In genomic region chr7:134693256-134693655, GRCh38 we compare ENCODE assay signal across 12 cellular contexts. TPM values are rescaled to one million over a fixed set of nuclear protein-coding genes. Genes with fewer than 3 reads are reported as not detected.
DNase-seq lines count a peak whose midpoint lies in the region; ATAC-seq, FAIRE-seq and TF ChIP-seq lines count a peak whose summit lies in the region.
"Had no signal": no experiment of that assay in that cellular context is flagged by ENCODE, and none has a peak within 500 bp of the region (broad histone marks: within the 10 kb centered on the region; RNA-seq: fewer than 3 reads in every experiment).

No MANE protein-coding gene starts in this region.

- H3T11ph ChIP-seq in H9 (ENCODE audit: low read length): no peak overlapping the region

- H2BK5ac ChIP-seq in IMR-90 (ENCODE audit: low read depth, low read length, poor library complexity, severe bottlenecking) (peak overlapping the region; percentile 56), H9 (ENCODE audit: insufficient read length, low read length) (no peak overlapping the region)

- H2BK120ac ChIP-seq in IMR-90 (ENCODE audit: low read depth, low read length) (peak overlapping the region; percentile 91), H9 (ENCODE audit: low read depth, low read length, poor library complexity, severe bottlenecking) (no peak overlapping the region)

- H4K8ac ChIP-seq in IMR-90 (ENCODE audit: low read depth in 2 of 2, low read length in 2 of 2) (peak overlapping the region; percentile 4 to 63; a peak in 1 of 4 replicates), H9 (replicated peaks; ENCODE audit: insufficient read length, low read depth, low read length) (no peak overlapping the region)

- H3K9me1 ChIP-seq in IMR-90 (ENCODE audit: insufficient read depth, low read length): peaks cover 16% of the 10 kb centered on the region

- no peak overlapping the region for H2AK9ac ChIP-seq in IMR-90 (replicated peaks; ENCODE audit: low read depth, low read length, poor library complexity)

- no peak for TF ChIP-seq CTCF in AG10803 (conservative IDR thresholded peaks at IDR 0.05; ENCODE audit: low read length)
- no peak for TF ChIP-seq CTCF in IMR-90 (conservative IDR thresholded peaks at IDR 0.05; ENCODE audit: low read depth, low read length)
- no peak for TF ChIP-seq CTCF in bronchial epithelial cell (IDR thresholded peaks at IDR 0.05; ENCODE audit: insufficient read depth, low read length, severe bottlenecking)
- no peak for TF ChIP-seq CTCF in osteoblast (IDR thresholded peaks at IDR 0.05; ENCODE audit: extremely low read depth, low read depth, low read length)
- no peak for TF ChIP-seq CTCF in PC-9 (conservative IDR thresholded peaks at IDR 0.05)
- no peak for TF ChIP-seq CTCF in H9 (conservative IDR thresholded peaks at IDR 0.05)

- no peaks in the 10 kb centered on the region for H4K20me1 ChIP-seq in IMR-90 (ENCODE audit: insufficient read depth, low read length)
- H4K20me1 ChIP-seq in osteoblast (ENCODE audit: insufficient read depth, low read length): no peaks in the 10 kb centered on the region
- no peaks in the 10 kb centered on the region for H4K20me1 ChIP-seq in PC-9 (ENCODE audit: insufficient read depth)
- H4K20me1 ChIP-seq in H9 (ENCODE audit: control insufficient read depth, insufficient read depth, insufficient read length): no peaks in the 10 kb centered on the region

- no peaks in the 10 kb centered on the region for H3F3A ChIP-seq in PC-9 (ENCODE audit: insufficient read depth, low read depth)

- CTCF ChIA-PET in IMR-90 (lab: Yijun Ruan, JAX): interaction anchor here (0.6 to 2.0 kb wide), 6 partner anchors 24 to 209 kb away, joined by 3 to 6 read pairs (median 4); no protein-coding TSS in a partner anchor
- CTCF ChIA-PET in PC-9 (lab: Charles Lee): interaction anchor here (0.9 kb wide), 1 partner anchor 59 kb away, joined by 3 read pairs; no protein-coding TSS in a partner anchor

- no peaks in the 10 kb centered on the region for H3K9me3 Mint-ChIP-seq in H9
- H3K9me3 Mint-ChIP-seq: immature natural killer cell had no signal

- peak overlapping the region; percentile 57; the same call in 1 of the 2 replicates for H2AK5ac ChIP-seq in IMR-90 (ENCODE audit: low read depth, low read length)
- H2AK5ac ChIP-seq in H9 (ENCODE audit: insufficient read length, low read length): no peak overlapping the region

- ATAC-seq in IMR-90 (ENCODE audit: low read depth): peak; percentile 79

- H3K23me2 ChIP-seq in H9 (ENCODE audit: insufficient read length, low read depth, low read length, poor library complexity, severe bottlenecking): no peaks in the 10 kb centered on the region

- peak overlapping the region; percentile 10; the same call in 1 of the 2 replicates for H3K18ac ChIP-seq in IMR-90 (ENCODE audit: low read depth, low read length)
- no peak overlapping the region for H3K18ac ChIP-seq in H9 (ENCODE audit: insufficient read length, low read depth, low read length)

- H3K4me2 ChIP-seq in IMR-90 (ENCODE audit: low read depth, low read length) (no peak overlapping the region), osteoblast (ENCODE audit: insufficient read depth, low read length) (peak overlapping the region; percentile 72), PC-9 (no peak overlapping the region), H9 (ENCODE audit: insufficient read depth, insufficient read length, low read length) (no peak overlapping the region)

- H3K27ac Mint-ChIP-seq in H9: no peak overlapping the region
- H3K27ac Mint-ChIP-seq: immature natural killer cell had no signal

- H3K4me3 ChIP-seq in AG10803 (ENCODE audit: low read length) (no peak overlapping the region), IMR-90 (ENCODE audit: insufficient read depth, low read depth, low read length) (no peak overlapping the region), bronchial epithelial cell (ENCODE audit: low read depth, low read length) (no peak overlapping the region), osteoblast (ENCODE audit: insufficient read depth, low read length) (peak overlapping the region; percentile 29), PC-9 (no peak overlapping the region)

- in situ Hi-C loops in IMR-90 (cut with MboI; ENCODE audit: low sequenced_read_pairs): loop anchor here (25.0 kb wide), 1 partner anchor 869 kb away; the partner anchor contains the start of gene NUP205

- H3K4me3 Mint-ChIP-seq in H9: no peak overlapping the region
- H3K4me3 Mint-ChIP-seq: immature natural killer cell had no signal

- 0 out of 2 replicates have a peak overlapping the region, but pooled peaks have one; percentile 89 for H3K14ac ChIP-seq in IMR-90 (replicated peaks; ENCODE audit: low read depth, low read length)
- no peak overlapping the region for H3K14ac ChIP-seq in H9 (ENCODE audit: insufficient read depth, low read length)

- H3K79me1 ChIP-seq in IMR-90 (ENCODE audit: low read depth in 1 of 2, low read length in 2 of 2): peaks cover 0 to 20% of the 10 kb centered on the region in 2 experiments; a peak in 3 of 4 replicates
- no peaks in the 10 kb centered on the region for H3K79me1 ChIP-seq in H9 (ENCODE audit: insufficient read depth, low read depth, low read length, poor library complexity, severe bottlenecking)

- peak overlapping the region; percentile 40; the same call in 1 of the 2 replicates for H4K5ac ChIP-seq in IMR-90 (ENCODE audit: low read depth, low read length)
- H4K5ac ChIP-seq in H9 (ENCODE audit: insufficient read length, low read depth, low read length): no peak overlapping the region

- BruUV-seq in IMR-90 (replicated peaks; lab: Mats Ljungman, UMichigan): no TSS peak
- no TSS peak for BruUV-seq in PC-9 (replicated peaks; lab: Mats Ljungman, UMichigan)

- no peak overlapping the region for H3K9ac ChIP-seq in IMR-90 (ENCODE audit: low read depth, low read length)
- H3K9ac ChIP-seq in H9 (ENCODE audit: extremely low read depth, insufficient read length, low read length): no peak overlapping the region

- peak overlapping the region; percentile 63 for H3K4ac ChIP-seq in IMR-90 (ENCODE audit: low read depth, low read length)
- H3K4ac ChIP-seq in H9 (ENCODE audit: low read depth, low read length): no peak overlapping the region

- dilution Hi-C loops in IMR-90 (cut with HindIII; ENCODE audit: low sequenced_read_pairs, unreplicated experiment): no loop called here

- H3K4me1 ChIP-seq in IMR-90 (ENCODE audit: control insufficient read depth, insufficient read depth, low read length) (peaks cover 32% of the 10 kb centered on the region), osteoblast (ENCODE audit: insufficient read depth, low read length) (peaks cover 70% of the 10 kb centered on the region), PC-9 (replicated peaks; ENCODE audit: insufficient read depth) (no peaks in the 10 kb centered on the region), H9 (ENCODE audit: insufficient read depth, low read length) (no peaks in the 10 kb centered on the region)

- H3K27me3 ChIP-seq in IMR-90 (ENCODE audit: control insufficient read depth, insufficient read depth, low read length) (no peaks in the 10 kb centered on the region), bronchial epithelial cell (ENCODE audit: control insufficient read depth, insufficient read depth, low read length) (no peaks in the 10 kb centered on the region), osteoblast (ENCODE audit: insufficient read depth, low read length) (no peaks in the 10 kb centered on the region), PC-9 (ENCODE audit: insufficient read depth, low read depth) (no peaks in the 10 kb centered on the region), H9 (ENCODE audit: insufficient read depth, low read length) (no peaks in the 10 kb centered on the region)

- WGBS in IMR-90 (ENCODE audit: extremely low coverage in 2 of 2, insufficient read length in 1 of 2), 2 experiments: no CpG with 5 or more reads among the region's 4 CpGs
- no CpG with 5 or more reads among the region's 4 CpGs for WGBS in H9 (ENCODE audit: extremely low coverage, insufficient read length, low lambda C conversion rate)

- intact Hi-C loops in IMR-90 (cut with micrococcal nuclease): loop anchor here (5.0 kb wide), 1 partner anchor 134 kb away; no protein-coding TSS in a partner anchor
- intact Hi-C loops in PC-9 (cut with micrococcal nuclease; ENCODE audit: unreplicated experiment): loop anchor here (2.0 kb wide), 1 partner anchor 60 kb away; no protein-coding TSS in a partner anchor

- H2BK20ac ChIP-seq in IMR-90 (ENCODE audit: low read depth, low read length): peak overlapping the region; percentile 78
- H2BK20ac ChIP-seq in H9 (ENCODE audit: low read depth, low read length, poor library complexity, severe bottlenecking): no peak overlapping the region

- H2AFZ ChIP-seq in IMR-90 (replicated peaks; ENCODE audit: low read length, poor library complexity): peak overlapping the region; percentile 58
- no peak overlapping the region for H2AFZ ChIP-seq in osteoblast (ENCODE audit: low read length)
- no peak overlapping the region for H2AFZ ChIP-seq in PC-9
- no peak overlapping the region for H2AFZ ChIP-seq in H9 (ENCODE audit: low read length)

- 0 out of 2 replicates have a peak overlapping the region, but pooled peaks have one; percentile 30 for H3K23ac ChIP-seq in IMR-90 (ENCODE audit: low read depth, low read length)
- H3K23ac ChIP-seq in H9 (ENCODE audit: insufficient read length, low read depth, low read length): no peak overlapping the region

- peak; percentile 15; the same call in 1 of the 2 replicates for TF ChIP-seq RAD21 in IMR-90 (IDR thresholded peaks at IDR 0.05; ENCODE audit: low read length)

- peak overlapping the region; percentile 56; the same call in 2 of the 3 replicates for H2BK15ac ChIP-seq in IMR-90 (ENCODE audit: low read depth, low read length)
- no peak overlapping the region for H2BK15ac ChIP-seq in H9 (ENCODE audit: low read depth, low read length)

- no peaks in the 10 kb centered on the region for H3K9me2 ChIP-seq in PC-9 (ENCODE audit: insufficient read depth)

- H2BK12ac ChIP-seq in H9 (ENCODE audit: insufficient read length, low read depth, low read length): no peak overlapping the region

- peak; percentile 93 for DNase-seq in AG10803 (ENCODE audit: low read depth)
- DNase-seq in IMR-90: peak; percentile 96
- DNase-seq in bronchial epithelial cell (ENCODE audit: low read depth): peak; percentile 90
- DNase-seq in osteoblast (ENCODE audit: insufficient read length, low spot score, missing footprints): peak; percentile 87
- no peak for DNase-seq in PC-9
- no peak for DNase-seq in H9
- no peak for DNase-seq in GM19240 (ENCODE audit: insufficient read length, low spot score)
- no peak for DNase-seq in NCI-H2107 (lab: John Stamatoyannopoulos, UW)
- DNase-seq: immature natural killer cell, NCI-H2171 treated with DMSO at 0.1 percent for 48 hours, T-helper 9 cell had no signal

- H3K56ac ChIP-seq in IMR-90 (ENCODE audit: extremely low read depth, insufficient read depth, low read length): no peak overlapping the region
- H3K56ac ChIP-seq in H9 (ENCODE audit: insufficient read length, low read depth, low read length): no peak overlapping the region

- H3K4me1 Mint-ChIP-seq in H9: peaks cover 10 to 12% of the 10 kb centered on the region in 2 experiments

- peak overlapping the region; percentile 29; the same call in 1 of the 2 replicates for H3K27ac ChIP-seq in IMR-90 (ENCODE audit: insufficient read depth, low read length)
- peak overlapping the region; percentile 98 for H3K27ac ChIP-seq in osteoblast (ENCODE audit: low read depth, low read length)
- H3K27ac ChIP-seq in PC-9: no peak overlapping the region
- no peak overlapping the region for H3K27ac ChIP-seq in H9 (ENCODE audit: insufficient read length, low read depth, low read length)

- H3K27me3 Mint-ChIP-seq in H9 (ENCODE audit: low read depth): no peaks in the 10 kb centered on the region

- TF ChIP-seq POLR2A in IMR-90 (IDR thresholded peaks at IDR 0.05; ENCODE audit: low read depth, low read length): no peak

- no peak for FAIRE-seq in bronchial epithelial cell (lab: Jason Lieb, UNC)
- FAIRE-seq: G401.6 had no signal

- H3K9me3 ChIP-seq in IMR-90 (ENCODE audit: control insufficient read depth, insufficient read depth, low read length): no peaks in the 10 kb centered on the region
- H3K9me3 ChIP-seq in osteoblast (ENCODE audit: low read depth, low read length): no peaks in the 10 kb centered on the region
- H3K9me3 ChIP-seq in PC-9 (ENCODE audit: insufficient read depth, low read depth): no peaks in the 10 kb centered on the region
- no peaks in the 10 kb centered on the region for H3K9me3 ChIP-seq in H9 (ENCODE audit: control insufficient read depth, low read depth, low read length)

- H3K79me2 ChIP-seq in osteoblast (ENCODE audit: insufficient read depth, low read length) (no peaks in the 10 kb centered on the region), PC-9 (ENCODE audit: low read depth) (no peaks in the 10 kb centered on the region), H9 (ENCODE audit: insufficient read depth, low read length) (no peaks in the 10 kb centered on the region)

- no peaks in the 10 kb centered on the region for H3K36me3 Mint-ChIP-seq in H9 (ENCODE audit: insufficient read depth in 1 of 3, low read depth in 3 of 3)

- peak overlapping the region; percentile 67 for H4K91ac ChIP-seq in IMR-90 (ENCODE audit: insufficient read depth, low read depth, low read length)
- H4K91ac ChIP-seq in H9 (ENCODE audit: insufficient read length, low read depth, low read length): no peak overlapping the region

- no peaks in the 10 kb centered on the region for H3K36me3 ChIP-seq in IMR-90 (ENCODE audit: control insufficient read depth, insufficient read depth, low read length)
- H3K36me3 ChIP-seq in bronchial epithelial cell (ENCODE audit: control insufficient read depth, insufficient read depth, low read length): no peaks in the 10 kb centered on the region
- no peaks in the 10 kb centered on the region for H3K36me3 ChIP-seq in osteoblast (ENCODE audit: insufficient read depth, low read length)
- no peaks in the 10 kb centered on the region for H3K36me3 ChIP-seq in PC-9 (ENCODE audit: low read depth)

- POLR2A ChIA-PET in IMR-90 (lab: Charles Lee; ENCODE audit: unreplicated experiment): interaction anchor here (0.6 to 1.1 kb wide), 2 partner anchors 86 to 89 kb away, joined by 4 to 6 read pairs; partner anchors contain the start of gene CALD1
- POLR2A ChIA-PET in PC-9 (lab: Charles Lee; ENCODE audit: unreplicated experiment): no interaction called here

RNA-seq across cellular contexts. Expression of gene BPGM, which starts 46.6 kb away (rescaled TPM):
- 18.8 and 32.8 TPM in 2 replicates for total RNA-seq in IMR-90 (2012; rRNA removed)
- polyA plus RNA-seq in IMR-90 (2012; rRNA removed): 16.8 and 20.0 TPM in 2 replicates
- 5.1 and 9.8 TPM in 2 replicates for polyA plus RNA-seq in IMR-90 (2012; cell fraction: cytosol; rRNA removed)
- 1.6 and 14.7 TPM in 2 replicates for polyA plus RNA-seq in IMR-90 (2012; cell fraction: nucleus; rRNA removed; ENCODE audit: low replicate concordance)
- total RNA-seq in bronchial epithelial cell: 14.2 and 16.6 TPM in 2 replicates
- 43.6 and 64.8 TPM in 2 replicates for total RNA-seq in osteoblast
- 18.5 and 24.6 TPM in 2 replicates for total RNA-seq in PC-9 (2021)
- total RNA-seq in H9 (2021): 14.0 and 14.4 TPM in 2 replicates

Comparison
In these comparisons a context has a peak if more than half of its experiments do, and no peak if none do; other contexts are left out.
1. DNase-seq: peak in AG10803 (single experiment), IMR-90 (single experiment), bronchial epithelial cell (single experiment) and osteoblast (single experiment); none in PC-9 (0 of 2), H9 (single experiment), GM19240 (single experiment) and NCI-H2107 (single experiment).
2. H3K27ac ChIP-seq: peak in IMR-90 (single experiment) and osteoblast (single experiment); none in PC-9 (single experiment) and H9 (single experiment).